ENCODE assay signal across 25 cellular contexts in the genomic region with DNA sequence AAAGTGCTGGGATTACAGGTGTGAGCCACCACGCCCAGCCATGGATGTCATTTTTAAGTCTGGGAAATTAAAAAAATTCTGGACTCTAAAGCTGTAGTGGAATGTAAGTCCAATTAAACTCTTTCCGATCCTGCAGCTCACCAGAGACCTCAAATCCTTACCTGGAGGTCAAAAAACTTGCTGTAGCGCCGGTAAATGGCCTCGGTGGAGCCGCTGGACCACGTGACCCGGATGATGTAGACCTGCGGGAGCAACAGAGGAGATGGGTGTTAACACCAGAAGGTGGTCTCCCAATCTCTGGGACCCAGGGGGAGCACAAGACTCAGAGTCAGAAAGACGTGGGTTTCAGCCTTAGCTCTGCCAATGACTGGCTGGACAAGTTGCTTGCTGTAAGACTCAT. TPM values are rescaled to one million over a fixed set of nuclear protein-coding genes. Genes with fewer than 3 reads are reported as not detected.
A peak's percentile ranks its signal among the peaks of the same experiment; 100 is the strongest.
DNase-seq lines count a peak whose midpoint lies in the region; TF ChIP-seq lines count a peak whose summit lies in the region.
"Had no signal": no experiment of that assay in that cellular context is flagged by ENCODE, and none has a peak within 500 bp of the region (broad histone marks: within the 10 kb centered on the region; RNA-seq: fewer than 3 reads in every experiment).

No MANE protein-coding gene starts in this region.

- H3K27me3 Mint-ChIP-seq in activated T-helper 1 cell treated with anti-CD3 and anti-CD28 coated beads, Interleukin-12 subunit alpha, Interleukin-12 subunit beta, Interleukin-2, Interleukin-4 antibody, amounts not matched to agents 30 ng/mL and 10 ng/mL and 1 ng/mL, durations not matched to agents 14 hours and 24 hours and 36 hours (ENCODE audit: insufficient read depth): peaks cover 3% of the 10 kb centered on the region

- 90 to 97% methylated on average over 10 of the region's 10 CpGs for WGBS in sigmoid colon, 2 donors
- 86 to 90% methylated on average over 10 of the region's 10 CpGs for WGBS in testis, 2 donors

- H3K4me1 ChIP-seq in sigmoid colon (peaks cover 0 to 82% (median 77%) of the 10 kb centered on the region in 4 donors), testis (peaks cover 83% of the 10 kb centered on the region)
- no peaks in the 10 kb centered on the region for H3K4me1 ChIP-seq in effector memory CD4-positive, alpha-beta T cell (ENCODE audit: control insufficient read depth, insufficient read depth, low read length, poor library complexity, severe bottlenecking)

- no peaks in the 10 kb centered on the region for H3K9me3 Mint-ChIP-seq in activated T-helper 1 cell treated with anti-CD3 and anti-CD28 coated beads, Interleukin-12 subunit alpha, Interleukin-12 subunit beta, Interleukin-2, Interleukin-4 antibody, amounts not matched to agents 30 ng/mL and 10 ng/mL and 1 ng/mL, durations not matched to agents 14 hours and 24 hours and 36 hours

- no peaks in the 10 kb centered on the region for H3K36me3 Mint-ChIP-seq in activated T-helper 1 cell treated with anti-CD3 and anti-CD28 coated beads, Interleukin-12 subunit alpha, Interleukin-12 subunit beta, Interleukin-2, Interleukin-4 antibody, amounts not matched to agents 30 ng/mL and 10 ng/mL and 1 ng/mL, durations not matched to agents 14 hours and 24 hours and 36 hours (ENCODE audit: low read depth)

- H3K27me3 ChIP-seq in dorsolateral prefrontal cortex (no peaks in the 10 kb centered on the region), sigmoid colon (no peaks in the 10 kb centered on the region), testis (no peaks in the 10 kb centered on the region)
- H3K27me3 ChIP-seq in effector memory CD4-positive, alpha-beta T cell (replicated peaks; ENCODE audit: control insufficient read depth, insufficient read depth, low read length, poor library complexity, severe bottlenecking): no peaks in the 10 kb centered on the region
- H3K27me3 ChIP-seq: BE2C, SJCRH30 had no signal

- POLR2A ChIA-PET in RWPE1 (lab: Yijun Ruan, JAX; ENCODE audit: low non-redundant PET): interaction anchor here (0.6 kb wide), 1 partner anchor 55 kb away, joined by 4 read pairs; no protein-coding TSS in a partner anchor

- intact Hi-C loops in dorsolateral prefrontal cortex (cut with DNase I) (no loop called here), sigmoid colon (cut with DNase I) (no loop called here), testis (cut with DNase I; ENCODE audit: low total_unique reads) (no loop called here)
- intact Hi-C loops in activated T-helper 1 cell treated with anti-CD3 and anti-CD28 coated beads, Interleukin-12 subunit alpha, Interleukin-12 subunit beta, Interleukin-2, Interleukin-4 antibody, amounts not matched to agents 30 ng/mL and 10 ng/mL and 1 ng/mL, durations not matched to agents 14 hours and 24 hours and 36 hours (cut with micrococcal nuclease): no loop called here

- CTCF ChIA-PET in RWPE1 (lab: Yijun Ruan, JAX): interaction anchor here (0.6 to 4.1 kb wide), 3 partner anchors 17 to 362 kb away, joined by 3 to 23 read pairs (median 4); no protein-coding TSS in a partner anchor

- TF ChIP-seq CTCF in RWPE1 (conservative IDR thresholded peaks at IDR 0.05; ENCODE audit: low read depth) (no peak), dorsolateral prefrontal cortex (IDR thresholded peaks at IDR 0.05 in 54 of 56, conservative IDR thresholded peaks at IDR 0.05 in 2 of 56; ENCODE audit: low read depth in 1 of 56, partially characterized antibody in 56 of 56) (no peak), sigmoid colon (IDR thresholded peaks at IDR 0.05) (no peak), testis (IDR thresholded peaks at IDR 0.05) (no peak)

- DNase-seq in RWPE1 (ENCODE audit: low spot score): no peak
- DNase-seq in dorsolateral prefrontal cortex: no peak
- no peak for DNase-seq in sigmoid colon
- no peak for DNase-seq in testis
- no peak for DNase-seq in activated T-helper 1 cell treated with anti-CD3 and anti-CD28 coated beads, Interleukin-12 subunit alpha, Interleukin-12 subunit beta, Interleukin-2, Interleukin-4 antibody, amounts not matched to agents 30 ng/mL and 10 ng/mL and 1 ng/mL, durations not matched to agents 14 hours and 24 hours and 36 hours (ENCODE audit: low spot score)
- no peak for DNase-seq in central memory CD4-positive, alpha-beta T cell
- no peak for DNase-seq in erythroblast (lab: John Stamatoyannopoulos, UW)
- DNase-seq in effector memory CD4-positive, alpha-beta T cell: no peak
- DNase-seq: 8988T, ACHN, BE2C, Calu3, DMS153, DND-41, IMR-90, NCI-H1092 treated with DMSO at 0.1 percent for 48 hours, NCI-H1436, NCI-H187, NCI-H2171 treated with DMSO at 0.1 percent for 48 hours, NCI-H345, NCI-H524, NCI-H748 treated with DMSO at 0.1 percent for 48 hours, PC-3, SJCRH30 had no signal

- no peak for TF ChIP-seq EP300 in sigmoid colon (IDR thresholded peaks at IDR 0.05)

- H3K27ac ChIP-seq in RWPE1: peak overlapping the region; percentile 96
- H3K27ac ChIP-seq in dorsolateral prefrontal cortex: peak overlapping the region in 30 of 59 donors; percentile 11 to 97 (median 88)
- peak overlapping the region; percentile 89 to 96 (median 91) for H3K27ac ChIP-seq in sigmoid colon
- peak overlapping the region; percentile 80 to 87 for H3K27ac ChIP-seq in testis
- H3K27ac ChIP-seq in effector memory CD4-positive, alpha-beta T cell (ENCODE audit: insufficient read depth, low read length, poor library complexity, severe bottlenecking): no peak overlapping the region
- H3K27ac ChIP-seq: KMS-11, SJCRH30 had no signal

- TF ChIP-seq POLR2A in sigmoid colon (IDR thresholded peaks at IDR 0.05) (no peak), testis (IDR thresholded peaks at IDR 0.05) (no peak), erythroblast (IDR thresholded peaks at IDR 0.05; ENCODE audit: low read length) (no peak)

- H3K27ac Mint-ChIP-seq in activated T-helper 1 cell treated with anti-CD3 and anti-CD28 coated beads, Interleukin-12 subunit alpha, Interleukin-12 subunit beta, Interleukin-2, Interleukin-4 antibody, amounts not matched to agents 30 ng/mL and 10 ng/mL and 1 ng/mL, durations not matched to agents 14 hours and 24 hours and 36 hours: no peak overlapping the region

- H3K4me3 Mint-ChIP-seq in activated T-helper 1 cell treated with anti-CD3 and anti-CD28 coated beads, Interleukin-12 subunit alpha, Interleukin-12 subunit beta, Interleukin-2, Interleukin-4 antibody, amounts not matched to agents 30 ng/mL and 10 ng/mL and 1 ng/mL, durations not matched to agents 14 hours and 24 hours and 36 hours: no peak overlapping the region

- peaks cover 0 to 4% (median 0%) of the 10 kb centered on the region in 4 donors for H3K36me3 ChIP-seq in sigmoid colon
- no peaks in the 10 kb centered on the region for H3K36me3 ChIP-seq in testis (ENCODE audit: low read depth, missing control alignments)
- no peaks in the 10 kb centered on the region for H3K36me3 ChIP-seq in effector memory CD4-positive, alpha-beta T cell (ENCODE audit: control insufficient read depth, insufficient read depth, low read length)
- H3K36me3 ChIP-seq: BE2C, SJCRH30 had no signal

- H3K4me3 ChIP-seq in dorsolateral prefrontal cortex (no peak overlapping the region), sigmoid colon (no peak overlapping the region), testis (no peak overlapping the region)
- no peak overlapping the region for H3K4me3 ChIP-seq in effector memory CD4-positive, alpha-beta T cell (ENCODE audit: insufficient read depth, low read depth, low read length, poor library complexity, severe bottlenecking)
- H3K4me3 ChIP-seq: SJCRH30 had no signal

- H3K9me3 ChIP-seq in sigmoid colon (no peaks in the 10 kb centered on the region), testis (no peaks in the 10 kb centered on the region)
- H3K9me3 ChIP-seq in effector memory CD4-positive, alpha-beta T cell (ENCODE audit: control insufficient read depth, low read length): no peaks in the 10 kb centered on the region
- H3K9me3 ChIP-seq: BE2C, SJCRH30 had no signal

- H3K4me1 Mint-ChIP-seq in activated T-helper 1 cell treated with anti-CD3 and anti-CD28 coated beads, Interleukin-12 subunit alpha, Interleukin-12 subunit beta, Interleukin-2, Interleukin-4 antibody, amounts not matched to agents 30 ng/mL and 10 ng/mL and 1 ng/mL, durations not matched to agents 14 hours and 24 hours and 36 hours (ENCODE audit: low read depth): no peaks in the 10 kb centered on the region

RNA-seq across cellular contexts. Expression of a gene that starts 32.1 kb away (rescaled TPM):
- total RNA-seq in dorsolateral prefrontal cortex: 10 to 100 TPM in 119 of 120 experiments, 1 to 10 TPM in 1; 9.2 to 63.2 (median 19.7) TPM
- 10 to 100 TPM; 19.3 to 45.7 (median 20.9) TPM for total RNA-seq in sigmoid colon
- polyA plus RNA-seq in sigmoid colon: 1 to 10 TPM; 3.6 to 9.2 (median 3.9) TPM
- 10 to 100 TPM; 18.3 to 29.4 TPM for total RNA-seq in testis
- polyA plus RNA-seq in testis (ENCODE audit: insufficient read depth, low read depth, low replicate concordance): 20.2 TPM
- 0.26 and 0.32 TPM in 2 replicates for total RNA-seq in activated T-helper 1 cell treated with anti-CD3 and anti-CD28 coated beads, Interleukin-12 subunit alpha, Interleukin-12 subunit beta, Interleukin-2, Interleukin-4 antibody, amounts not matched to agents 30 ng/mL and 10 ng/mL and 1 ng/mL, durations not matched to agents 14 hours and 24 hours and 36 hours
